Comparison of ENCODE assay signal across 2 cellular contexts in genomic region chr10:132437511-132437910, GRCh38.
TF ChIP-seq lines count a peak whose summit lies in the region.

No MANE protein-coding gene starts in this region.

TF ChIP-seq in H1, 55 proteins besides CTCF, POLR2A, EP300 and RAD21:
- no peak for TF ChIP-seq SIX5 (IDR thresholded peaks at IDR 0.05; ENCODE audit: low read depth, low read length)
- TF ChIP-seq CHD2 (IDR thresholded peaks at IDR 0.05; ENCODE audit: low read length) = no peak
- no peak for TF ChIP-seq ASH2L (IDR thresholded peaks at IDR 0.05; ENCODE audit: low read length)
- no peak for TF ChIP-seq HDAC2 (IDR thresholded peaks at IDR 0.05; ENCODE audit: borderline replicate concordance in 1 of 2, low read depth in 2 of 2, low read length in 2 of 2)
- no peak for TF ChIP-seq CBX8 (IDR thresholded peaks at IDR 0.05; ENCODE audit: borderline replicate concordance, low read depth, low read length)
- no peak for TF ChIP-seq USF2 (IDR thresholded peaks at IDR 0.05; ENCODE audit: low read length)
- no peak for TF ChIP-seq RFX5 (IDR thresholded peaks at IDR 0.05; ENCODE audit: borderline replicate concordance, low read depth, low read length)
- TF ChIP-seq POU5F1 (IDR thresholded peaks at IDR 0.05; ENCODE audit: low read depth, low read length) = no peak
- TF ChIP-seq TCF12 (IDR thresholded peaks at IDR 0.05; ENCODE audit: low read depth, low read length) = no peak
- TF ChIP-seq E2F6 (IDR thresholded peaks at IDR 0.05) = no peak
- no peak for TF ChIP-seq EZH2 (IDR thresholded peaks at IDR 0.05; ENCODE audit: low read depth, low read length, severe bottlenecking)
- no peak for TF ChIP-seq ZNF274 (IDR thresholded peaks at IDR 0.05; ENCODE audit: borderline replicate concordance, extremely low read depth, low read length)
- no peak for TF ChIP-seq ATF3 (IDR thresholded peaks at IDR 0.05; ENCODE audit: insufficient read depth, low read depth, low read length)
- TF ChIP-seq CEBPB (IDR thresholded peaks at IDR 0.05; ENCODE audit: low read depth, low read length) = no peak
- TF ChIP-seq SP1 (IDR thresholded peaks at IDR 0.05; ENCODE audit: low read depth, low read length) = no peak
- TF ChIP-seq SP2 (IDR thresholded peaks at IDR 0.05; ENCODE audit: low read length) = no peak
- TF ChIP-seq SUZ12 (IDR thresholded peaks at IDR 0.05; ENCODE audit: low read length) = no peak

TF ChIP-seq in GM23338, 12 proteins besides CTCF, POLR2A, EP300 and RAD21:
- TF ChIP-seq POLR2AphosphoS5 (IDR thresholded peaks at IDR 0.05; ENCODE audit: low read depth) = no peak
- no peak for TF ChIP-seq EZH2 (IDR thresholded peaks at IDR 0.05; ENCODE audit: low read depth, unreplicated experiment)
- TF ChIP-seq ETS1 (IDR thresholded peaks at IDR 0.05) = no peak
- no peak for TF ChIP-seq NANOG (IDR thresholded peaks at IDR 0.05; ENCODE audit: borderline replicate concordance)
- no peak for TF ChIP-seq JUNB (IDR thresholded peaks at IDR 0.05; ENCODE audit: unreplicated experiment)
- no peak for TF ChIP-seq CREB1 (CRISPR knock-in tag; IDR thresholded peaks at IDR 0.05; ENCODE audit: low read depth)
- no peak for TF ChIP-seq ZNF462 (CRISPR knock-in tag; IDR thresholded peaks at IDR 0.05)
- no peak for TF ChIP-seq EZH2phosphoT487 (IDR thresholded peaks at IDR 0.05; ENCODE audit: unreplicated experiment)
- no peak for TF ChIP-seq STAT1 (IDR thresholded peaks at IDR 0.05; ENCODE audit: unreplicated experiment)
- no peak for TF ChIP-seq REST (IDR thresholded peaks at IDR 0.05; ENCODE audit: unreplicated experiment)
- TF ChIP-seq ZNF114 (CRISPR knock-in tag; IDR thresholded peaks at IDR 0.05) = no peak
